Comparison of ENCODE assay signal across 27 cellular contexts in genomic region chr2:37300578-37300977, GRCh38. TPM values are rescaled to one million over a fixed set of nuclear protein-coding genes. Genes with fewer than 3 reads are reported as not detected.
DNase-seq lines count a peak whose midpoint lies in the region; ATAC-seq, FAIRE-seq and TF ChIP-seq lines count a peak whose summit lies in the region.
"Had no signal": no experiment of that assay in that cellular context is flagged by ENCODE, and none has a peak within 500 bp of the region (broad histone marks: within the 10 kb centered on the region; RNA-seq: fewer than 3 reads in every experiment).

No MANE protein-coding gene starts in this region.

- no peak overlapping the region for H4K8ac ChIP-seq in IMR-90 (ENCODE audit: low read depth in 2 of 2, low read length in 2 of 2)

- no peak overlapping the region for H2BK20ac ChIP-seq in IMR-90 (ENCODE audit: low read depth, low read length)

- H2AFZ ChIP-seq in IMR-90 (replicated peaks; ENCODE audit: low read length, poor library complexity) (no peak overlapping the region), GM12878 (ENCODE audit: control insufficient read depth, low read depth, low read length) (no peak overlapping the region)
- H2AFZ ChIP-seq: GM23248, PC-9 had no signal

- CTCF ChIA-PET in IMR-90 (lab: Yijun Ruan, JAX), result interaction anchor here (0.7 kb wide), 1 partner anchor 35 kb away, joined by 3 read pairs; no protein-coding TSS in a partner anchor
- CTCF ChIA-PET in GM12878 (lab: Yijun Ruan, JAX), result interaction anchor here (1.1 kb wide), 1 partner anchor 14 kb away, joined by 3 read pairs; no protein-coding TSS in a partner anchor

- no peak overlapping the region for H2BK15ac ChIP-seq in IMR-90 (ENCODE audit: low read depth, low read length)

- H2BK120ac ChIP-seq in IMR-90 (ENCODE audit: low read depth, low read length), result no peak overlapping the region

- no peak overlapping the region for H3K23ac ChIP-seq in IMR-90 (ENCODE audit: low read depth, low read length)

- FAIRE-seq in GM12878 (lab: Jason Lieb, UNC), result peak; percentile 23
- FAIRE-seq in small intestine (lab: Jason Lieb, UNC), result peak; percentile 15
- FAIRE-seq in urothelium cell line (lab: Jason Lieb, UNC), result no peak
- FAIRE-seq: GM18507 had no signal

- H4K20me1 ChIP-seq in IMR-90 (ENCODE audit: insufficient read depth, low read length), result peaks cover 19% of the 10 kb centered on the region
- no peaks in the 10 kb centered on the region for H4K20me1 ChIP-seq in GM12878 (ENCODE audit: control insufficient read depth, insufficient read depth)

- no CpG with 5 or more reads among the region's 4 CpGs for WGBS in IMR-90 (ENCODE audit: extremely low coverage in 2 of 2, insufficient read length in 1 of 2), 2 experiments
- WGBS in GM12878 (ENCODE audit: insufficient coverage, insufficient replicate concordance, low lambda C conversion rate, missing lambda C conversion rate), result 94% methylated on average over 4 of the region's 4 CpGs
- whole genome bisulfite sequencing in small intestine, 3 donors, result 93 to 94% (median 93%) methylated on average over 4 of the region's 4 CpGs

- H3K4me2 ChIP-seq in IMR-90 (ENCODE audit: low read depth, low read length) (no peak overlapping the region), GM12878 (ENCODE audit: control insufficient read depth, insufficient read depth) (no peak overlapping the region)
- H3K4me2 ChIP-seq: PC-9 had no signal

- no peak for ATAC-seq in IMR-90 (ENCODE audit: low read depth)
- no peak for ATAC-seq in GM12878
- no peak for ATAC-seq in HG03565 (IDR thresholded peaks at IDR 0.05; ENCODE audit: unreplicated experiment)

- no peak overlapping the region for H2BK5ac ChIP-seq in IMR-90 (ENCODE audit: low read depth, low read length, poor library complexity, severe bottlenecking)

- H3K79me1 ChIP-seq in IMR-90 (ENCODE audit: low read depth in 1 of 2, low read length in 2 of 2), result peaks cover 41 to 51% of the 10 kb centered on the region in 2 experiments

- no peak overlapping the region for H3K4ac ChIP-seq in IMR-90 (ENCODE audit: low read depth, low read length)

- peak; percentile 42 for DNase-seq in IMR-90
- peak; percentile 37 for DNase-seq in RKO (ENCODE audit: low spot score)
- no peak for DNase-seq in GM12878 (ENCODE audit: low read depth, low spot score)
- no peak for DNase-seq in small intestine
- DNase-seq in NCI-H187 (lab: John Stamatoyannopoulos, UW), result no peak
- DNase-seq in urothelium cell line (ENCODE audit: low spot score), result no peak
- DNase-seq: C1 segment of cervical spinal cord; CD4-positive, alpha-beta memory T cell; COR-L47; DMS79; EL; GF-D8; GM23248; HCEC 1CT; Karpas-422; NCI-H1092 treated with DMSO at 0.1 percent for 48 hours; NCI-H1436; NCI-H187 treated with DMSO at 0.1 percent for 48 hours; NCI-H2107; NCI-H446; NCI-H524 treated with DMSO at 0.1 percent for 48 hours; NCI-H774; PC-9; SHP77 treated with DMSO at 0.1 percent for 48 hours had no signal

- SMC1A ChIA-PET in GM12878 (lab: Charles Lee; ENCODE audit: uncharacterized antibody, unreplicated experiment), result interaction anchor here (0.7 kb wide), 1 partner anchor 66 kb away, joined by 3 read pairs; no protein-coding TSS in a partner anchor

- TF ChIP-seq CTCF in IMR-90 (conservative IDR thresholded peaks at IDR 0.05; ENCODE audit: low read depth, low read length) (no peak), GM12878 (IDR thresholded peaks at IDR 0.05 in 2 of 3, conservative IDR thresholded peaks at IDR 0.05 in 1 of 3; ENCODE audit: control insufficient read depth in 2 of 3, extremely low read depth in 1 of 3, insufficient read depth in 1 of 3, low read depth in 3 of 3, low read length in 3 of 3) (no peak)

- POLR2A ChIA-PET in IMR-90 (lab: Charles Lee; ENCODE audit: unreplicated experiment), result no interaction called here
- POLR2A ChIA-PET in GM12878 (lab: Charles Lee), result interaction anchor here (0.6 kb wide), 1 partner anchor 74 kb away, joined by 3 read pairs; no protein-coding TSS in a partner anchor

- no peak overlapping the region for H3K27ac ChIP-seq in IMR-90 (ENCODE audit: insufficient read depth, low read length)
- H3K27ac ChIP-seq in GM12878 (ENCODE audit: control insufficient read depth, insufficient read depth), result no peak overlapping the region
- no peak overlapping the region for H3K27ac ChIP-seq in small intestine (ENCODE audit: low read depth in 1 of 2, low read length in 1 of 2)
- H3K27ac ChIP-seq: GM23248, PC-9, RWPE1 had no signal

- dilution Hi-C loops in IMR-90 (cut with HindIII; ENCODE audit: low sequenced_read_pairs, unreplicated experiment), result no loop called here

- H3K14ac ChIP-seq in IMR-90 (replicated peaks; ENCODE audit: low read depth, low read length), result no peak overlapping the region

- H3K18ac ChIP-seq in IMR-90 (ENCODE audit: low read depth, low read length), result no peak overlapping the region

- H2AK5ac ChIP-seq in IMR-90 (ENCODE audit: low read depth, low read length), result no peak overlapping the region

- intact Hi-C loops in IMR-90 (cut with micrococcal nuclease) (no loop called here), GM12878 (cut with micrococcal nuclease; ENCODE audit: unreplicated experiment) (no loop called here)

- H3K36me3 ChIP-seq in IMR-90 (ENCODE audit: control insufficient read depth, insufficient read depth, low read length) (0 out of 2 replicates have a peak, but pooled peaks cover 3% of the 10 kb centered on the region), GM12878 (ENCODE audit: control insufficient read depth in 2 of 2, insufficient read depth in 2 of 2, low read length in 1 of 2) (no peaks in the 10 kb centered on the region), small intestine (ENCODE audit: control insufficient read depth in 2 of 2, insufficient read depth in 2 of 2, low read length in 2 of 2) (no peaks in the 10 kb centered on the region)

- no peaks in the 10 kb centered on the region for H3K9me1 ChIP-seq in IMR-90 (ENCODE audit: insufficient read depth, low read length)

- H3K9ac ChIP-seq in IMR-90 (ENCODE audit: low read depth, low read length), result no peak overlapping the region
- no peak overlapping the region for H3K9ac ChIP-seq in GM12878 (ENCODE audit: control insufficient read depth, insufficient read depth, low read length)
- H3K9ac ChIP-seq: GM23248 had no signal

- H4K5ac ChIP-seq in IMR-90 (ENCODE audit: low read depth, low read length), result no peak overlapping the region

- H3K9me3 ChIP-seq in IMR-90 (ENCODE audit: control insufficient read depth, insufficient read depth, low read length), result no peaks in the 10 kb centered on the region
- no peaks in the 10 kb centered on the region; the same call in 2 of the 3 replicates for H3K9me3 ChIP-seq in GM12878 (replicated peaks; ENCODE audit: control insufficient read depth, insufficient read depth, low read length)
- H3K9me3 ChIP-seq in small intestine (ENCODE audit: control insufficient read depth, low read depth), result no peaks in the 10 kb centered on the region

- no peak overlapping the region for H3K4me3 ChIP-seq in IMR-90 (ENCODE audit: insufficient read depth, low read depth, low read length)
- H3K4me3 ChIP-seq in GM12878, result no peak overlapping the region
- H3K4me3 ChIP-seq in small intestine (ENCODE audit: low read depth in 1 of 2, low read length in 2 of 2), result no peak overlapping the region
- H3K4me3 ChIP-seq: GM23248, PC-9 had no signal

- H3K4me1 ChIP-seq in IMR-90 (ENCODE audit: control insufficient read depth, insufficient read depth, low read length), result 0 out of 2 replicates have a peak, but pooled peaks cover 3% of the 10 kb centered on the region
- no peaks in the 10 kb centered on the region for H3K4me1 ChIP-seq in GM12878 (ENCODE audit: control insufficient read depth, insufficient read depth, low read length)
- no peaks in the 10 kb centered on the region for H3K4me1 ChIP-seq in small intestine (ENCODE audit: control insufficient read depth in 2 of 2, insufficient read depth in 1 of 2, low read depth in 1 of 2, low read length in 1 of 2)

- no peak overlapping the region for H2AK9ac ChIP-seq in IMR-90 (replicated peaks; ENCODE audit: low read depth, low read length, poor library complexity)

- TF ChIP-seq EP300 in GM12878 (IDR thresholded peaks at IDR 0.05; ENCODE audit: borderline replicate concordance in 1 of 2, control insufficient read depth in 1 of 2, low read depth in 2 of 2, low read length in 2 of 2), result no peak

- H4K91ac ChIP-seq in IMR-90 (ENCODE audit: insufficient read depth, low read depth, low read length), result no peak overlapping the region

- in situ Hi-C loops in IMR-90 (cut with MboI; ENCODE audit: low sequenced_read_pairs), result no loop called here
- in situ Hi-C loops in GM12878 (cut with MboI), result no loop called here

- H3K27me3 ChIP-seq in IMR-90 (ENCODE audit: control insufficient read depth, insufficient read depth, low read length), result no peaks in the 10 kb centered on the region
- no peaks in the 10 kb centered on the region for H3K27me3 ChIP-seq in GM12878 (replicated peaks in 1 of 2; ENCODE audit: control insufficient read depth in 2 of 2, insufficient read depth in 2 of 2, low read length in 1 of 2)
- no peaks in the 10 kb centered on the region for H3K27me3 ChIP-seq in small intestine (ENCODE audit: control insufficient read depth in 2 of 2, insufficient read depth in 2 of 2, low read length in 2 of 2)

- TF ChIP-seq POLR2A in IMR-90 (IDR thresholded peaks at IDR 0.05; ENCODE audit: low read depth, low read length) (no peak), GM12878 (IDR thresholded peaks at IDR 0.05; ENCODE audit: low read depth, low read length) (no peak)

- no peaks in the 10 kb centered on the region for H3K79me2 ChIP-seq in GM12878 (ENCODE audit: control insufficient read depth, insufficient read depth, low read length)

- BruUV-seq in IMR-90 (replicated peaks; lab: Mats Ljungman, UMichigan), result no TSS peak
- BruUV-seq in GM12878 (replicated peaks; lab: Mats Ljungman, UMichigan), result no TSS peak

- no peak for TF ChIP-seq RAD21 in IMR-90 (IDR thresholded peaks at IDR 0.05; ENCODE audit: low read length)
- no peak for TF ChIP-seq RAD21 in GM12878 (IDR thresholded peaks at IDR 0.05; ENCODE audit: insufficient read depth, low read depth, low read length)

- H3K56ac ChIP-seq in IMR-90 (ENCODE audit: extremely low read depth, insufficient read depth, low read length), result no peak overlapping the region

- RAD21 ChIA-PET in GM12878 (lab: Charles Lee; ENCODE audit: unreplicated experiment), result no interaction called here

RNA-seq across cellular contexts. Expression of gene PRKD3, which starts 24.1 kb away (rescaled TPM):
- 46.4 and 47.5 TPM in 2 replicates for total RNA-seq in IMR-90 (2012; rRNA removed)
- 14.3 and 15.8 TPM in 2 replicates for polyA plus RNA-seq in IMR-90 (2012; rRNA removed)
- 3.6 and 8.1 TPM in 2 replicates for polyA plus RNA-seq in IMR-90 (2012; cell fraction: cytosol; rRNA removed)
- polyA plus RNA-seq in IMR-90 (2012; cell fraction: nucleus; rRNA removed; ENCODE audit: low replicate concordance), result 3.7 and 26.4 TPM in 2 replicates
- total RNA-seq in GM12878 (2013; cell fraction: nucleolus; rRNA removed), result 38.5 and 48.5 TPM in 2 replicates
- total RNA-seq in GM12878 (2014; rRNA removed), result 9.0 and 11.4 TPM in 2 replicates
- total RNA-seq in GM12878 (2014; rRNA removed; fragmentation: Illumina TruSeq; extraction: Trizol), result 12.0 and 13.7 TPM in 2 replicates
- 10.4 and 14.9 TPM in 2 replicates for total RNA-seq in GM12878 (2021)
- polyA plus RNA-seq in GM12878 (2011; ENCODE audit: low read depth), result 6.8 TPM
- polyA plus RNA-seq in GM12878 (2011; rRNA removed), result 8.2 and 10.8 TPM in 2 replicates
- polyA plus RNA-seq in GM12878 (2011; cell fraction: cytosol; rRNA removed), result 4.5 and 5.0 TPM in 2 replicates
- polyA plus RNA-seq in GM12878 (2011; cell fraction: nucleus; rRNA removed), result 5.8 and 7.1 TPM in 2 replicates
- 9.5 and 10.6 TPM in 2 replicates for polyA plus RNA-seq in GM12878 (2012)
- polyA plus RNA-seq in GM12878 (2014; fragmentation: Illumina TruSeq; extraction: Trizol), result 11.1 and 14.2 TPM in 2 replicates
- polyA plus RNA-seq in GM12878 (2014; fragmentation: Nextera tagmentation; extraction: Ambion mirVana), result 1 to 10 TPM; 3.3 to 3.7 TPM
- 6.1 and 7.5 TPM in 2 replicates for polyA plus RNA-seq in GM12878 (2014; rRNA removed)
- 1 to 10 TPM; 6.5 to 7.4 TPM for polyA plus RNA-seq in GM12878 (2016; fragmentation: Nextera tagmentation; extraction: Ambion mirVana)
- polyA minus RNA-seq in GM12878 (2011; rRNA and poly(A)+ RNA removed), result 11.2 and 11.4 TPM in 2 replicates
- polyA minus RNA-seq in GM12878 (2011; cell fraction: cytosol; rRNA and poly(A)+ RNA removed), result 5.3 and 7.6 TPM in 2 replicates
- 5.7 and 9.8 TPM in 2 replicates for polyA minus RNA-seq in GM12878 (2011; cell fraction: nucleus; rRNA and poly(A)+ RNA removed)
- polyA plus RNA-seq in small intestine, result 1 to 10 TPM; 4.3 to 7.9 (median 5.1) TPM

RNA-seq across cellular contexts. Expression of gene QPCT, which starts 43.9 kb away (rescaled TPM):
- total RNA-seq in IMR-90 (2012; rRNA removed), result 2.2 TPM in 2 replicates
- 1.6 and 1.9 TPM in 2 replicates for polyA plus RNA-seq in IMR-90 (2012; rRNA removed)
- 1.2 and 1.5 TPM in 2 replicates for polyA plus RNA-seq in IMR-90 (2012; cell fraction: cytosol; rRNA removed)
- 0.35 and 0.85 TPM in 2 replicates for polyA plus RNA-seq in IMR-90 (2012; cell fraction: nucleus; rRNA removed; ENCODE audit: low replicate concordance)
- not detected in 2 replicates for total RNA-seq in GM12878 (2013; cell fraction: nucleolus; rRNA removed)
- total RNA-seq in GM12878 (2014; rRNA removed), result 0.17 and 0.27 TPM in 2 replicates
- 0.18 TPM in 1 of 2 replicates, not detected in the other for total RNA-seq in GM12878 (2014; rRNA removed; fragmentation: Illumina TruSeq; extraction: Trizol)
- total RNA-seq in GM12878 (2021), result 0.15 and 0.16 TPM in 2 replicates
- polyA plus RNA-seq in GM12878 (2011; ENCODE audit: low read depth), result 0.20 TPM
- polyA plus RNA-seq in GM12878 (2011; rRNA removed), result 0.14 and 0.52 TPM in 2 replicates
- 0.19 and 0.23 TPM in 2 replicates for polyA plus RNA-seq in GM12878 (2011; cell fraction: cytosol; rRNA removed)
- polyA plus RNA-seq in GM12878 (2011; cell fraction: nucleus; rRNA removed), result 0.23 and 0.28 TPM in 2 replicates
- 0.23 and 0.45 TPM in 2 replicates for polyA plus RNA-seq in GM12878 (2012)
- 0.19 TPM in 1 of 2 replicates, not detected in the other for polyA plus RNA-seq in GM12878 (2014; fragmentation: Illumina TruSeq; extraction: Trizol)
- polyA plus RNA-seq in GM12878 (2014; fragmentation: Nextera tagmentation; extraction: Ambion mirVana), result under 1 TPM; 0.14 to 0.24 TPM
- polyA plus RNA-seq in GM12878 (2014; rRNA removed), result not detected in 2 replicates
- under 1 TPM; 0.24 to 0.86 TPM for polyA plus RNA-seq in GM12878 (2016; fragmentation: Nextera tagmentation; extraction: Ambion mirVana)
- not detected in 2 replicates for polyA minus RNA-seq in GM12878 (2011; rRNA and poly(A)+ RNA removed)
- not detected in 2 replicates for polyA minus RNA-seq in GM12878 (2011; cell fraction: cytosol; rRNA and poly(A)+ RNA removed)
- 0.57 TPM in 1 of 2 replicates, not detected in the other for polyA minus RNA-seq in GM12878 (2011; cell fraction: nucleus; rRNA and poly(A)+ RNA removed)
- polyA plus RNA-seq in small intestine, result 1 to 10 TPM in 2 of 3 donors, under 1 TPM in 1; 0.67 to 2.7 (median 1.9) TPM

Comparison
In these comparisons a context has a peak if more than half of its experiments do, and no peak if none do; other contexts are left out.
1. DNase-seq: peak in IMR-90 (single experiment) and RKO (single experiment); none in GM12878 (single experiment), small intestine (single experiment), NCI-H187 (0 of 2) and urothelium cell line (single experiment).